Comparison of ENCODE assay signal across 25 cellular contexts in genomic region chr22:29166180-29166579, GRCh38. TPM values are rescaled to one million over a fixed set of nuclear protein-coding genes. Genes with fewer than 3 reads are reported as not detected.
DNase-seq lines count a peak whose midpoint lies in the region; ATAC-seq and TF ChIP-seq lines count a peak whose summit lies in the region.
"Had no signal": no experiment of that assay in that cellular context is flagged by ENCODE, and none has a peak within 500 bp of the region (broad histone marks: within the 10 kb centered on the region; RNA-seq: fewer than 3 reads in every experiment).

No MANE protein-coding gene starts in this region.

- H3K4me1 Mint-ChIP-seq in T-helper 2 cell treated with Interferon-gamma antibody and Interleukin-4, amounts not matched to agents 5 μg/mL and 100 μg/mL, for 36 hours (ENCODE audit: low read depth): peaks cover 20% of the 10 kb centered on the region
- H3K4me1 Mint-ChIP-seq in central memory CD8-positive, alpha-beta T cell: peaks cover 18% of the 10 kb centered on the region
- peaks cover 18 to 20% of the 10 kb centered on the region in 2 donors for H3K4me1 Mint-ChIP-seq in natural killer cell

- no peak overlapping the region for H3K27ac Mint-ChIP-seq in T-helper 2 cell treated with Interferon-gamma antibody and Interleukin-4, amounts not matched to agents 5 μg/mL and 100 μg/mL, for 36 hours
- peak overlapping the region; percentile 59 for H3K27ac Mint-ChIP-seq in central memory CD8-positive, alpha-beta T cell (ENCODE audit: low read depth)
- peak overlapping the region in 1 of 2 donors; percentile 45 for H3K27ac Mint-ChIP-seq in natural killer cell

- H3K4me3 Mint-ChIP-seq in T-helper 2 cell treated with Interferon-gamma antibody and Interleukin-4, amounts not matched to agents 5 μg/mL and 100 μg/mL, for 36 hours: peak overlapping the region; percentile 63
- H3K4me3 Mint-ChIP-seq in central memory CD8-positive, alpha-beta T cell: no peak overlapping the region
- peak overlapping the region; percentile 53 for H3K4me3 Mint-ChIP-seq in natural killer cell
- H3K4me3 Mint-ChIP-seq: activated CD8-positive, alpha-beta T cell treated with anti-CD3 and anti-CD28 coated beads for 36 hours had no signal

- H3K9me3 Mint-ChIP-seq in T-helper 2 cell treated with Interferon-gamma antibody and Interleukin-4, amounts not matched to agents 5 μg/mL and 100 μg/mL, for 36 hours: no peaks in the 10 kb centered on the region
- H3K9me3 Mint-ChIP-seq in central memory CD8-positive, alpha-beta T cell: no peaks in the 10 kb centered on the region
- no peaks in the 10 kb centered on the region for H3K9me3 Mint-ChIP-seq in natural killer cell
- H3K9me3 Mint-ChIP-seq: activated CD8-positive, alpha-beta T cell treated with anti-CD3 and anti-CD28 coated beads for 36 hours; CD8-positive, alpha-beta memory T cell had no signal

- no peak for TF ChIP-seq CTCF in GM13977 (IDR thresholded peaks at IDR 0.05; ENCODE audit: extremely low read depth, insufficient read depth, missing control alignments)
- no peak for TF ChIP-seq CTCF in natural killer cell (IDR thresholded peaks at IDR 0.05)

- intact Hi-C loops in natural killer cell (cut with micrococcal nuclease): no loop called here

- no peak for DNase-seq in T-helper 2 cell treated with Interferon-gamma antibody and Interleukin-4, amounts not matched to agents 5 μg/mL and 100 μg/mL, for 36 hours (ENCODE audit: low spot score)
- DNase-seq in T-helper 2 cell (no peak), GM13977 (ENCODE audit: low spot score) (peak; percentile 5), natural killer cell (no peak), SIG-M5 (lab: John Stamatoyannopoulos, UW) (no peak), AG08396 (ENCODE audit: low spot score) (no peak)
- DNase-seq in central memory CD8-positive, alpha-beta T cell (ENCODE audit: low spot score in 2 of 2): no peak
- DNase-seq: activated CD4-positive, CD25-positive, alpha-beta regulatory T cell treated with anti-CD3 and anti-CD28 coated beads, Interleukin-2, amount 50 U/mL, for 72 hours; activated CD8-positive, alpha-beta T cell treated with anti-CD3 and anti-CD28 coated beads for 36 hours; activated gamma-delta T cell; AML-193; amniotic stem cell; CD8-positive, alpha-beta memory T cell; cortex of kidney; DMS153; HCEC 1CT; KBM-7; NCI-H146; NCI-H510A treated with DMSO at 0.1 percent for 48 hours; PC-9; psoas muscle; SHP77; substantia nigra had no signal

- in situ Hi-C loops in GM13977 (cut with MboI; ENCODE audit: low pct_unique_long_range_greater_than_20kb, low sequenced_read_pairs, unreplicated experiment): no loop called here

- no peaks in the 10 kb centered on the region for H3K36me3 Mint-ChIP-seq in T-helper 2 cell treated with Interferon-gamma antibody and Interleukin-4, amounts not matched to agents 5 μg/mL and 100 μg/mL, for 36 hours (ENCODE audit: low read depth)
- peaks cover 4% of the 10 kb centered on the region for H3K36me3 Mint-ChIP-seq in central memory CD8-positive, alpha-beta T cell (ENCODE audit: insufficient read depth)
- no peaks in the 10 kb centered on the region for H3K36me3 Mint-ChIP-seq in natural killer cell
- H3K36me3 Mint-ChIP-seq: CD8-positive, alpha-beta memory T cell had no signal

- H3K27me3 Mint-ChIP-seq in T-helper 2 cell treated with Interferon-gamma antibody and Interleukin-4, amounts not matched to agents 5 μg/mL and 100 μg/mL, for 36 hours (ENCODE audit: low read depth): peaks cover 12% of the 10 kb centered on the region
- H3K27me3 Mint-ChIP-seq in central memory CD8-positive, alpha-beta T cell: no peaks in the 10 kb centered on the region
- H3K27me3 Mint-ChIP-seq in natural killer cell (ENCODE audit: low read depth in 2 of 2): peaks cover 0 to 7% of the 10 kb centered on the region in 2 donors

- ATAC-seq in central memory CD8-positive, alpha-beta T cell (replicated peaks; ENCODE audit: extremely low read depth, poor library complexity, severe bottlenecking): no peak
- ATAC-seq in natural killer cell: no peak
- ATAC-seq in HG03139 (IDR thresholded peaks at IDR 0.05; ENCODE audit: unreplicated experiment): no peak
- ATAC-seq: psoas muscle had no signal

RNA-seq across cellular contexts. Expression of gene EMID1, which starts 39.5 kb away (rescaled TPM):
- 1 to 10 TPM in 1 of 3 donors, under 1 TPM in 2; 0.59 to 1.3 (median 0.65) TPM for total RNA-seq in natural killer cell
- total RNA-seq: A172; CD8-positive, alpha-beta memory T cell had no signal
